ENCODE assay signal across 24 cellular contexts in genomic region chr19:17266026-17266425, GRCh38. TPM values are rescaled to one million over a fixed set of nuclear protein-coding genes. Genes with fewer than 3 reads are reported as not detected.
DNase-seq lines count a peak whose midpoint lies in the region; ATAC-seq and TF ChIP-seq lines count a peak whose summit lies in the region.
"Had no signal": no experiment of that assay in that cellular context is flagged by ENCODE, and none has a peak within 500 bp of the region (broad histone marks: within the 10 kb centered on the region; RNA-seq: fewer than 3 reads in every experiment).

No MANE protein-coding gene starts in this region.

- no peaks in the 10 kb centered on the region for H3K27me3 Mint-ChIP-seq in memory B cell
- H3K27me3 Mint-ChIP-seq in activated CD4-positive, alpha-beta memory T cell treated with anti-CD3 and anti-CD28 coated beads for 36 hours: peaks cover 2% of the 10 kb centered on the region
- no peaks in the 10 kb centered on the region for H3K27me3 Mint-ChIP-seq in activated CD4-positive, alpha-beta T cell treated with anti-CD3 and anti-CD28 coated beads for 36 hours

- CTCF ChIA-PET in RWPE1 (lab: Yijun Ruan, JAX): no interaction called here
- CTCF ChIA-PET in activated CD4-positive, alpha-beta memory T cell treated with anti-CD3 and anti-CD28 coated beads for 36 hours (lab: Charles Lee): interaction anchor here (0.6 to 1.6 kb wide), 5 partner anchors 8 to 501 kb away, joined by 3 to 20 read pairs (median 3); partner anchors contain the start of gene ANKLE1
- CTCF ChIA-PET in activated CD4-positive, alpha-beta T cell treated with anti-CD3 and anti-CD28 coated beads for 36 hours (lab: Charles Lee): interaction anchor here (1.1 to 2.3 kb wide), 5 partner anchors 16 to 120 kb away, joined by 3 to 18 read pairs (median 7); partner anchors contain the start of genes ANKLE1, DDA1 and USE1

- peaks cover 2% of the 10 kb centered on the region for H3K36me3 Mint-ChIP-seq in memory B cell
- H3K36me3 Mint-ChIP-seq in activated CD4-positive, alpha-beta memory T cell treated with anti-CD3 and anti-CD28 coated beads for 36 hours: peaks cover 7% of the 10 kb centered on the region
- H3K36me3 Mint-ChIP-seq in activated CD4-positive, alpha-beta T cell treated with anti-CD3 and anti-CD28 coated beads for 36 hours (ENCODE audit: low read depth): peaks cover 3% of the 10 kb centered on the region

- H3K4me3 Mint-ChIP-seq in memory B cell: peak overlapping the region; percentile 37
- no peak overlapping the region for H3K4me3 Mint-ChIP-seq in activated CD4-positive, alpha-beta memory T cell treated with anti-CD3 and anti-CD28 coated beads for 36 hours
- no peak overlapping the region for H3K4me3 Mint-ChIP-seq in activated CD4-positive, alpha-beta T cell treated with anti-CD3 and anti-CD28 coated beads for 36 hours

- intact Hi-C loops in heart right ventricle (cut with DNase I) (no loop called here), Right ventricle myocardium inferior (cut with DNase I) (no loop called here)
- intact Hi-C loops in activated CD4-positive, alpha-beta memory T cell treated with anti-CD3 and anti-CD28 coated beads for 36 hours (cut with micrococcal nuclease): loop anchor here (2.0 kb wide), 1 partner anchor 39 kb away; the partner anchor contains the start of gene OCEL1
- intact Hi-C loops in activated CD4-positive, alpha-beta T cell treated with anti-CD3 and anti-CD28 coated beads for 36 hours (cut with DNase I, micrococcal nuclease): loop anchor here in 1 of 2 experiments (5.0 to 10.0 kb wide), 3 partner anchors 371 to 1429 kb away; partner anchors contain the start of gene EPS15L1

- peaks cover 2 to 46% (median 20%) of the 10 kb centered on the region in 9 donors for H3K4me1 ChIP-seq in heart right ventricle
- H3K4me1 ChIP-seq: BE2C, foreskin keratinocyte had no signal

- H3K36me3 ChIP-seq in heart right ventricle: peaks cover 0 to 25% (median 12%) of the 10 kb centered on the region in 9 donors
- H3K36me3 ChIP-seq: neutrophil had no signal

- DNase-seq in heart right ventricle (no peak), Right ventricle myocardium inferior (ENCODE audit: missing footprints) (no peak), RWPE1 (ENCODE audit: low spot score) (no peak), memory B cell (ENCODE audit: low spot score in 2 of 2) (no peak)
- DNase-seq in activated CD4-positive, alpha-beta memory T cell treated with anti-CD3 and anti-CD28 coated beads for 36 hours: no peak
- DNase-seq in activated CD4-positive, alpha-beta T cell treated with anti-CD3 and anti-CD28 coated beads for 36 hours: no peak
- DNase-seq: activated CD4-positive, alpha-beta T cell treated with anti-CD3 and anti-CD28 coated beads for 48 hours; activated naive CD8-positive, alpha-beta T cell treated with anti-CD3 and anti-CD28 coated beads for 36 hours; BE2C; effector CD8-positive, alpha-beta T cell; foreskin keratinocyte; hippocampal formation; NCI-H187 treated with DMSO at 0.1 percent for 48 hours; OCI-M1; stimulated activated CD4-positive, alpha-beta T cell treated with anti-CD3 and anti-CD28 coated beads, Interleukin-2, amount 100 ng/mL, for 48 hours; stimulated activated naive CD4-positive, alpha-beta T cell treated with Interleukin-2 at 50 U/mL for 16 hours had no signal

- 94 to 95% methylated on average over 7 of the region's 7 CpGs for WGBS in heart right ventricle, 2 donors

- peaks cover 8% of the 10 kb centered on the region for H3K4me1 Mint-ChIP-seq in memory B cell
- peaks cover 22% of the 10 kb centered on the region for H3K4me1 Mint-ChIP-seq in activated CD4-positive, alpha-beta memory T cell treated with anti-CD3 and anti-CD28 coated beads for 36 hours (ENCODE audit: low read depth)
- peaks cover 12% of the 10 kb centered on the region for H3K4me1 Mint-ChIP-seq in activated CD4-positive, alpha-beta T cell treated with anti-CD3 and anti-CD28 coated beads for 36 hours

- no peak overlapping the region for H3K4me3 ChIP-seq in heart right ventricle
- H3K4me3 ChIP-seq: skin epidermis had no signal

- no peaks in the 10 kb centered on the region for H3K9me3 ChIP-seq in heart right ventricle
- H3K9me3 ChIP-seq: BE2C, neutrophil had no signal

- no peaks in the 10 kb centered on the region for H3K9me3 Mint-ChIP-seq in memory B cell
- H3K9me3 Mint-ChIP-seq in activated CD4-positive, alpha-beta memory T cell treated with anti-CD3 and anti-CD28 coated beads for 36 hours: no peaks in the 10 kb centered on the region
- H3K9me3 Mint-ChIP-seq in activated CD4-positive, alpha-beta T cell treated with anti-CD3 and anti-CD28 coated beads for 36 hours (ENCODE audit: low read depth): no peaks in the 10 kb centered on the region
- H3K9me3 Mint-ChIP-seq: activated T-helper 2 cell treated with anti-CD3 and anti-CD28 coated beads, Interferon-gamma antibody, Interleukin-2, Interleukin-4, amounts not matched to agents 10 μg/mL and 5 μg/mL and 100 μg/mL, durations not matched to agents 14 hours and 24 hours and 36 hours; T-helper 1 cell treated with Interleukin-12 subunit alpha and Interleukin-12 subunit beta and Interleukin-4 antibody, amounts not matched to agents 30 μg/mL and 1 μg/mL, for 36 hours had no signal

- H3K27ac Mint-ChIP-seq in memory B cell: no peak overlapping the region
- no peak overlapping the region for H3K27ac Mint-ChIP-seq in activated CD4-positive, alpha-beta memory T cell treated with anti-CD3 and anti-CD28 coated beads for 36 hours
- no peak overlapping the region for H3K27ac Mint-ChIP-seq in activated CD4-positive, alpha-beta T cell treated with anti-CD3 and anti-CD28 coated beads for 36 hours

- H3K27me3 ChIP-seq in heart right ventricle: no peaks in the 10 kb centered on the region
- H3K27me3 ChIP-seq: BE2C, foreskin keratinocyte, neutrophil had no signal

- TF ChIP-seq CTCF in heart right ventricle (IDR thresholded peaks at IDR 0.05) (no peak), RWPE1 (conservative IDR thresholded peaks at IDR 0.05; ENCODE audit: low read depth) (no peak)

- peak overlapping the region in 7 of 10 donors; percentile 2 to 96 (median 84) for H3K27ac ChIP-seq in heart right ventricle
- peak overlapping the region; percentile 74 for H3K27ac ChIP-seq in RWPE1
- H3K27ac ChIP-seq: foreskin keratinocyte had no signal

- no peak for ATAC-seq in heart right ventricle
- ATAC-seq in Right ventricle myocardium inferior: no peak
- ATAC-seq in memory B cell (ENCODE audit: low read depth): no peak
- no peak for ATAC-seq in GM19351 (IDR thresholded peaks at IDR 0.05; ENCODE audit: unreplicated experiment)
- no peak for ATAC-seq in activated CD4-positive, alpha-beta T cell treated with anti-CD3 and anti-CD28 coated beads for 36 hours
- no peak for ATAC-seq in HG03521 (IDR thresholded peaks at IDR 0.05; ENCODE audit: unreplicated experiment)
- ATAC-seq: foreskin keratinocyte had no signal

- POLR2A ChIA-PET in RWPE1 (lab: Yijun Ruan, JAX; ENCODE audit: low non-redundant PET): no interaction called here
- POLR2A ChIA-PET in activated CD4-positive, alpha-beta memory T cell treated with anti-CD3 and anti-CD28 coated beads for 36 hours (lab: Charles Lee): interaction anchor here (1.1 to 2.5 kb wide), 4 partner anchors 15 to 51 kb away, joined by 3 to 13 read pairs (median 6); partner anchors contain the start of genes ANKLE1 and USE1
- POLR2A ChIA-PET in activated CD4-positive, alpha-beta T cell treated with anti-CD3 and anti-CD28 coated beads for 36 hours (lab: Charles Lee): interaction anchor here (1.5 to 1.8 kb wide), 2 partner anchors 15 to 23 kb away, joined by 5 to 6 read pairs; partner anchors contain the start of gene ANKLE1

RNA-seq across cellular contexts. Expression of gene BABAM1, which starts 1.2 kb away (rescaled TPM):
- 10 to 100 TPM; 64.5 to 83.4 (median 74.4) TPM for total RNA-seq in heart right ventricle
- 10 to 100 TPM; 68.9 to 88.2 TPM for polyA plus RNA-seq in heart right ventricle
- 82.0 TPM for total RNA-seq in Right ventricle myocardium inferior
- 100 to 1,000 TPM; 110 TPM for total RNA-seq in activated CD4-positive, alpha-beta memory T cell treated with anti-CD3 and anti-CD28 coated beads for 36 hours
- total RNA-seq in activated CD4-positive, alpha-beta T cell treated with anti-CD3 and anti-CD28 coated beads for 36 hours: 100 to 1,000 TPM; 109 to 132 TPM

RNA-seq across cellular contexts. Expression of gene USHBP1, which starts 1.5 kb away (rescaled TPM):
- total RNA-seq in heart right ventricle (10 to 100 TPM in 1 of 10 donors, 1 to 10 TPM in 9; 3.4 to 10.7 (median 6.6) TPM), Right ventricle myocardium inferior (7.6 TPM)
- 10 to 100 TPM; 11.5 to 30.9 TPM for polyA plus RNA-seq in heart right ventricle
- under 1 TPM in 1 of 2 experiments, not detected in 1; 0.24 TPM for total RNA-seq in activated CD4-positive, alpha-beta memory T cell treated with anti-CD3 and anti-CD28 coated beads for 36 hours
- under 1 TPM in 1 of 2 experiments, not detected in 1; 0.11 TPM for total RNA-seq in activated CD4-positive, alpha-beta T cell treated with anti-CD3 and anti-CD28 coated beads for 36 hours
- total RNA-seq: activated naive CD8-positive, alpha-beta T cell treated with anti-CD3 and anti-CD28 coated beads for 36 hours; Daoy; foreskin keratinocyte; HT1080 had no signal

RNA-seq across cellular contexts. Expression of gene ANKLE1, which starts 15.7 kb away (rescaled TPM):
- total RNA-seq in heart right ventricle (under 1 TPM in 8 of 10 donors, not detected in 2; 0.09 to 0.85 (median 0.22) TPM), Right ventricle myocardium inferior (0.19 TPM)
- polyA plus RNA-seq in heart right ventricle: under 1 TPM; 0.15 to 0.20 TPM
- 10 to 100 TPM; 10.5 to 10.7 TPM for total RNA-seq in activated CD4-positive, alpha-beta memory T cell treated with anti-CD3 and anti-CD28 coated beads for 36 hours
- total RNA-seq in activated CD4-positive, alpha-beta T cell treated with anti-CD3 and anti-CD28 coated beads for 36 hours: 1 to 10 TPM; 2.9 to 3.1 TPM

RNA-seq across cellular contexts. Expression of gene NR2F6, which starts 20.3 kb away (rescaled TPM):
- 10 to 100 TPM; 34.5 to 79.7 (median 42.2) TPM for total RNA-seq in heart right ventricle
- polyA plus RNA-seq in heart right ventricle: 10 to 100 TPM; 32.0 to 46.1 TPM
- 76.4 TPM for total RNA-seq in Right ventricle myocardium inferior
- total RNA-seq in activated CD4-positive, alpha-beta memory T cell treated with anti-CD3 and anti-CD28 coated beads for 36 hours: 10 to 100 TPM; 10.2 to 10.4 TPM
- total RNA-seq in activated CD4-positive, alpha-beta T cell treated with anti-CD3 and anti-CD28 coated beads for 36 hours: 1 to 10 TPM; 7.4 to 7.9 TPM

RNA-seq across cellular contexts. Expression of gene ABHD8, which starts 37.2 kb away (rescaled TPM):
- total RNA-seq in heart right ventricle: 10 to 100 TPM in 2 of 10 donors, 1 to 10 TPM in 8; 6.0 to 16.9 (median 7.9) TPM
- polyA plus RNA-seq in heart right ventricle: 10 to 100 TPM in 1 of 2 donors, 1 to 10 TPM in 1; 8.7 to 16.6 TPM
- total RNA-seq in Right ventricle myocardium inferior: 13.8 TPM
- total RNA-seq in activated CD4-positive, alpha-beta memory T cell treated with anti-CD3 and anti-CD28 coated beads for 36 hours: 1 to 10 TPM; 7.7 to 7.9 TPM
- total RNA-seq in activated CD4-positive, alpha-beta T cell treated with anti-CD3 and anti-CD28 coated beads for 36 hours: 1 to 10 TPM; 6.1 to 8.0 TPM
